ENCODE assay signal across 1 cellular context in genomic region chr9:129111143-129111761, GRCh38.
TF ChIP-seq lines count a peak whose summit lies in the region.

PTPA (plus strand) TSS chr9:129111415; CDS start chr9:129111601, 186 bp downstream.

TF ChIP-seq in HepG2, 621 proteins besides CTCF, POLR2A, EP300 and RAD21 (continued from another document):
- TF ChIP-seq GATAD1 (CRISPR knock-in tag; IDR thresholded peaks at IDR 0.05) (peak; percentile 44; the same call in 1 of the 2 replicates), RERE (CRISPR knock-in tag; IDR thresholded peaks at IDR 0.05; ENCODE audit: low read depth) (no peak), POLR2G (IDR thresholded peaks at IDR 0.05; ENCODE audit: low read depth, low read length) (peak; percentile 61), ZNF574 (CRISPR knock-in tag; IDR thresholded peaks at IDR 0.05) (peak; percentile 35; the same call in 1 of the 2 replicates), DMAP1 (CRISPR knock-in tag; IDR thresholded peaks at IDR 0.05) (peak; percentile 43; the same call in 1 of the 2 replicates), LCORL (IDR thresholded peaks at IDR 0.05) (no peak), LCORL (CRISPR knock-in tag; IDR thresholded peaks at IDR 0.05) (no peak), HMGXB4 (CRISPR knock-in tag; IDR thresholded peaks at IDR 0.05; ENCODE audit: borderline replicate concordance in 1 of 2, low read depth in 1 of 2) (peak; percentile 64 to 74; a peak in 2 of 4 replicates), TOPORS (CRISPR knock-in tag; IDR thresholded peaks at IDR 0.05) (no peak; the same call in 1 of the 2 replicates), ZFP82 (CRISPR knock-in tag; IDR thresholded peaks at IDR 0.05; ENCODE audit: borderline replicate concordance) (peak; percentile 74), KDM5B (CRISPR knock-in tag; IDR thresholded peaks at IDR 0.05; ENCODE audit: borderline replicate concordance) (0 out of 2 replicates have a peak, but pooled peaks have one; percentile 12), HCFC1 (IDR thresholded peaks at IDR 0.05; ENCODE audit: low read depth, low read length) (peak; percentile 70), PATZ1 (CRISPR knock-in tag; IDR thresholded peaks at IDR 0.05) (no peak), ZNF354B (CRISPR knock-in tag; IDR thresholded peaks at IDR 0.05) (0 out of 2 replicates have a peak, but pooled peaks have one; percentile 9), KMT2B (CRISPR knock-in tag; IDR thresholded peaks at IDR 0.05) (peak; percentile 63; the same call in 1 of the 2 replicates), ZNF557 (CRISPR knock-in tag; IDR thresholded peaks at IDR 0.05) (no peak; the same call in 1 of the 2 replicates), CSRNP1 (CRISPR knock-in tag; IDR thresholded peaks at IDR 0.05) (no peak; the same call in 1 of the 2 replicates), ZNF121 (CRISPR knock-in tag; IDR thresholded peaks at IDR 0.05) (no peak; the same call in 1 of the 2 replicates), NR2C2 (CRISPR knock-in tag; IDR thresholded peaks at IDR 0.05; ENCODE audit: borderline replicate concordance) (peak; percentile 51; the same call in 1 of the 2 replicates), RCOR2 (CRISPR knock-in tag; IDR thresholded peaks at IDR 0.05) (no peak), KDM5A (IDR thresholded peaks at IDR 0.05; ENCODE audit: borderline replicate concordance, low read length) (peak; percentile 51), ELF3 (CRISPR knock-in tag; IDR thresholded peaks at IDR 0.05) (0 out of 2 replicates have a peak, but pooled peaks have one; percentile 22), CENPX (CRISPR knock-in tag; IDR thresholded peaks at IDR 0.05) (no peak)
TF ChIP-seq in HepG2: peak in this region for 111.
